In the genomic region with DNA sequence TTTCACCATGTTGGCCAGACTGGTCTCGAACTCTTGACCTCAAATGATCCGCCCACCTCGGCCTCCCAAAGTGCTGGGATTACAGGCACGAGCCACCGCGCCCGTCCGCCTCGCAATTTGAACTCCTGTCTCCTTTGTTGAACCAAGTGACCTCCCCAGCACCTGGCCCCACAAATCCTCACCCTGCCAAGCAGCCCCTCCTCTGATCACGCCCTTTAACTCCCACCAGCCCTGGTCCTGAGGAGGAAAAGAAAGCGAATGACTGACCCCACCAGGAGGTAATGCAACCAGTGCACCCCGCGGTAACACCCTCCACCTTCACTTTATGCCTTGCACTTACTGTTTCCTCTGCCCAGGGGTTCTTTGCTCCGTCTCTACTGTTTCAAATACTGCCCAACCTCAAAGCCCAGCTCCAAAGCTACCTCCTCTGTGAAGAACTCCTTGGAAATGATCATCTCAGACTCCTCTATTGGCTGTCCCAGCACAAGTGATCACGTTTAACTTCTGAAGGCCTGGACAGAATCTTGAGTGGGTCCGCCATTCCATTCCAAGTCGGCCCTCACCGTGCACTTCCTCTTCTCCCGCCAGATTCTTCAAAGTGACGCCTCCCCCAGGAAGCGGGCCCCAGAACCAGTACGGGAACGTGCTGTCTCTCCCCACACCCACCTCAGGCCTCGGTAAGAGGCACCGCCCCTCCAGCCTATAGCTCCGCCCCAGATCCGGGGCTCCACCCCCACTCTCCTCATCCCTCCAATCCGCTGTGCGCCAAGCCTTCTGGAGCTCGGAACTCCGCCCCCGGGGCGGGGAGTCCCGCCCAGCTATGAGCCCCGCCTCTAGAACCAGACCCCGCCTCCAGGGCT, we compare ENCODE assay signal across 10 cellular contexts. TPM values are rescaled to one million over a fixed set of nuclear protein-coding genes. Genes with fewer than 3 reads are reported as not detected.
DNase-seq lines count a peak whose midpoint lies in the region; ATAC-seq and TF ChIP-seq lines count a peak whose summit lies in the region.
"Had no signal": no experiment of that assay in that cellular context is flagged by ENCODE, and none has a peak within 500 bp of the region (broad histone marks: within the 10 kb centered on the region; RNA-seq: fewer than 3 reads in every experiment).

No MANE protein-coding gene starts in this region.

- no peaks in the 10 kb centered on the region for H3K27me3 Mint-ChIP-seq in activated naive CD4-positive, alpha-beta T cell treated with anti-CD3 and anti-CD28 coated beads, Interleukin-2, amount 50 U/mL, for 24 hours

- no peaks in the 10 kb centered on the region for H3K4me1 ChIP-seq in rectal smooth muscle tissue (ENCODE audit: control insufficient read depth, insufficient read depth, low read length)
- no peaks in the 10 kb centered on the region for H3K4me1 ChIP-seq in aorta (ENCODE audit: control insufficient read depth in 1 of 2, insufficient read depth in 2 of 2, low read length in 2 of 2)

- H3K9me3 ChIP-seq in aorta (ENCODE audit: control insufficient read depth, low read length) = no peaks in the 10 kb centered on the region

- peak overlapping the region; percentile 66 for H3K27ac Mint-ChIP-seq in activated naive CD4-positive, alpha-beta T cell treated with anti-CD3 and anti-CD28 coated beads, Interleukin-2, amount 50 U/mL, for 24 hours

- intact Hi-C loops in cardiac septum (cut with DNase I) (no loop called here), aorta (cut with DNase I) (no loop called here)

- H3K4me3 Mint-ChIP-seq in activated naive CD4-positive, alpha-beta T cell treated with anti-CD3 and anti-CD28 coated beads, Interleukin-2, amount 50 U/mL, for 24 hours = peak overlapping the region; percentile 60

- no peaks in the 10 kb centered on the region for H3K9me3 Mint-ChIP-seq in activated naive CD4-positive, alpha-beta T cell treated with anti-CD3 and anti-CD28 coated beads, Interleukin-2, amount 50 U/mL, for 24 hours

- H3K27me3 ChIP-seq in rectal smooth muscle tissue (ENCODE audit: control insufficient read depth, insufficient read depth, low read length) = no peaks in the 10 kb centered on the region
- H3K27me3 ChIP-seq in aorta (ENCODE audit: control insufficient read depth in 1 of 2, insufficient read depth in 2 of 2, low read length in 1 of 2) = no peaks in the 10 kb centered on the region

- H3K4me3 ChIP-seq in rectal smooth muscle tissue (ENCODE audit: low read length) (peak overlapping the region; percentile 5), aorta (ENCODE audit: low read length in 2 of 2) (no peak overlapping the region)

- ATAC-seq in HG03432 (IDR thresholded peaks at IDR 0.05; ENCODE audit: unreplicated experiment) = peak; percentile 79
- ATAC-seq in SK-N-SH treated with all-trans-retinoic acid at 6 μM for 48 hours = peak; percentile 84
- peak; percentile 94 for ATAC-seq in aorta (ENCODE audit: low FRiP score)

- H3K36me3 ChIP-seq in rectal smooth muscle tissue (ENCODE audit: control insufficient read depth, insufficient read depth, low read length) = no peaks in the 10 kb centered on the region
- H3K36me3 ChIP-seq in aorta (ENCODE audit: control insufficient read depth in 1 of 2, insufficient read depth in 2 of 2, low read length in 1 of 2) = no peaks in the 10 kb centered on the region

- H3K27ac ChIP-seq in rectal smooth muscle tissue (ENCODE audit: low read depth, low read length) = no peak overlapping the region
- no peak overlapping the region for H3K27ac ChIP-seq in aorta (ENCODE audit: low read depth in 1 of 2, low read length in 2 of 2)
- H3K27ac ChIP-seq: skin epidermis had no signal

- no peak overlapping the region for H3K9ac ChIP-seq in rectal smooth muscle tissue (ENCODE audit: low read length)

- WGBS in aorta, 2 donors = 26 to 28% methylated on average over 36 of the region's 36 CpGs

- DNase-seq in NCI-H187 (lab: John Stamatoyannopoulos, UW) (peak; percentile 19 to 36), NCI-H187 treated with DMSO at 0.1 percent for 48 hours (lab: John Stamatoyannopoulos, UW) (no peak), cardiac septum (ENCODE audit: low spot score) (peak; percentile 93), aorta (peak; percentile 91 to 93)

- no peaks in the 10 kb centered on the region for H3K36me3 Mint-ChIP-seq in activated naive CD4-positive, alpha-beta T cell treated with anti-CD3 and anti-CD28 coated beads, Interleukin-2, amount 50 U/mL, for 24 hours

- H3K4me1 Mint-ChIP-seq in activated naive CD4-positive, alpha-beta T cell treated with anti-CD3 and anti-CD28 coated beads, Interleukin-2, amount 50 U/mL, for 24 hours = peaks cover 16% of the 10 kb centered on the region

TF ChIP-seq in SK-N-SH treated with all-trans-retinoic acid at 6 μM for 48 hours, 23 proteins besides CTCF, POLR2A, EP300 and RAD21:
- TF ChIP-seq CSDC2 (CRISPR knock-in tag; IDR thresholded peaks at IDR 0.05) (no peak), TCF4 (CRISPR knock-in tag; IDR thresholded peaks at IDR 0.05; ENCODE audit: borderline replicate concordance) (no peak), SNAI2 (CRISPR knock-in tag; IDR thresholded peaks at IDR 0.05) (no peak), OSR1 (CRISPR knock-in tag; IDR thresholded peaks at IDR 0.05) (no peak), ISL1 (CRISPR knock-in tag; IDR thresholded peaks at IDR 0.05) (no peak), ZNF70 (CRISPR knock-in tag; IDR thresholded peaks at IDR 0.05) (no peak), RARB (CRISPR knock-in tag; IDR thresholded peaks at IDR 0.05) (no peak)
- TF ChIP-seq, protein P1, sequence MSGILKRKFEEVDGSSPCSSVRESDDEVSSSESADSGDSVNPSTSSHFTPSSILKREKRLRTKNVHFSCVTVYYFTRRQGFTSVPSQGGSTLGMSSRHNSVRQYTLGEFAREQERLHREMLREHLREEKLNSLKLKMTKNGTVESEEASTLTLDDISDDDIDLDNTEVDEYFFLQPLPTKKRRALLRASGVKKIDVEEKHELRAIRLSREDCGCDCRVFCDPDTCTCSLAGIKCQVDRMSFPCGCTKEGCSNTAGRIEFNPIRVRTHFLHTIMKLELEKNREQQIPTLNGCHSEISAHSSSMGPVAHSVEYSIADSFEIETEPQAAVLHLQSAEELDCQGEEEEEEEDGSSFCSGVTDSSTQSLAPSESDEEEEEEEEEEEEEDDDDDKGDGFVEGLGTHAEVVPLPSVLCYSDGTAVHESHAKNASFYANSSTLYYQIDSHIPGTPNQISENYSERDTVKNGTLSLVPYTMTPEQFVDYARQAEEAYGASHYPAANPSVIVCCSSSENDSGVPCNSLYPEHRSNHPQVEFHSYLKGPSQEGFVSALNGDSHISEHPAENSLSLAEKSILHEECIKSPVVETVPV (CRISPR knock-in tag; IDR thresholded peaks at IDR 0.05) = no peak

RNA-seq across cellular contexts. Expression of a gene that starts 4.4 kb away (rescaled TPM):
- not detected for total RNA-seq in cardiac septum
- under 1 TPM; 0.63 to 0.71 TPM for total RNA-seq in aorta
- polyA plus RNA-seq in aorta = under 1 TPM in 1 of 2 donors, not detected in 1; 0.10 TPM
- polyA plus RNA-seq: AG04450 had no signal

RNA-seq across cellular contexts. Expression of a gene that starts 11.1 kb away (rescaled TPM):
- 14.3 TPM for total RNA-seq in cardiac septum
- total RNA-seq in aorta = 10 to 100 TPM; 11.5 to 18.8 TPM
- polyA plus RNA-seq in aorta = 10 to 100 TPM; 18.3 to 30.0 TPM

RNA-seq across cellular contexts. Expression of a gene that starts 14.6 kb away (rescaled TPM):
- total RNA-seq in cardiac septum (17.9 TPM), aorta (10 to 100 TPM; 21.5 to 38.5 TPM)
- 10 to 100 TPM in 1 of 2 donors, 1 to 10 TPM in 1; 6.9 to 37.7 TPM for polyA plus RNA-seq in aorta

RNA-seq across cellular contexts. Expression of a gene that starts 38.4 kb away (rescaled TPM):
- total RNA-seq in cardiac septum (15.6 TPM), aorta (10 to 100 TPM; 20.9 to 25.1 TPM)
- polyA plus RNA-seq in aorta = 100 to 1,000 TPM in 1 of 2 donors, 10 to 100 TPM in 1; 11.8 to 112 TPM

RNA-seq across cellular contexts. Expression of a gene that starts 48.7 kb away (rescaled TPM):
- total RNA-seq in cardiac septum (2.0 TPM), aorta (10 to 100 TPM; 16.7 to 17.8 TPM)
- 100 to 1,000 TPM in 1 of 2 donors, 1 to 10 TPM in 1; 9.0 to 155 TPM for polyA plus RNA-seq in aorta
